In the genomic region with DNA sequence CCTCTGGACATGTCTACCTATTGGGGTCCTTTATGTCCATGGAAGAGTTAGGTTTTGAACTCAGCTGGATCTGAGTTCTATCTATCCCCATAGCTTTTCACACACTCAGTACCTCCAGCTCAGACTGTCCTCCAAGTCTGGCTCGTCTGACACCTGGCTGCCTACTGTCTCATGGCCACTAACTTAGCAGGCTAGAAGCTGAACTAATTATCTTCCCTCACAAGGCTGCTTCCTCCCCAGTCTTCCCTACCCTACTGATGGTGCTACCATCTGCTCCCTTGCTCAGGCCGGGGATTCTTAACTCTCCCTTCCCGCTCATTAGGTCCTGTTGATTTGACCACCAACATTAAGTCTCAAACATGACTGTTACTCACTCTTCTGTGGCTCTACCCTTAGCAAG, we compare ENCODE assay signal across 20 cellular contexts. TPM values are rescaled to one million over a fixed set of nuclear protein-coding genes. Genes with fewer than 3 reads are reported as not detected.
A peak's percentile ranks its signal among the peaks of the same experiment; 100 is the strongest.
DNase-seq lines count a peak whose midpoint lies in the region; ATAC-seq, FAIRE-seq and TF ChIP-seq lines count a peak whose summit lies in the region.
"Had no signal": no experiment of that assay in that cellular context is flagged by ENCODE, and none has a peak within 500 bp of the region (broad histone marks: within the 10 kb centered on the region; RNA-seq: fewer than 3 reads in every experiment).

No MANE protein-coding gene starts in this region.

- no peak for TF ChIP-seq EP300 in suprapubic skin (IDR thresholded peaks at IDR 0.05)

- no peak overlapping the region for H2BK120ac ChIP-seq in H9 (ENCODE audit: low read depth, low read length, poor library complexity, severe bottlenecking)
- H2BK120ac ChIP-seq in mesendoderm (ENCODE audit: low read depth, low read length) = no peak overlapping the region

- WGBS in H9 (ENCODE audit: extremely low coverage, insufficient read length, low lambda C conversion rate) = no CpG with 5 or more reads among the region's 3 CpGs
- WGBS in mesendoderm (ENCODE audit: extremely low coverage, insufficient coverage, low lambda C conversion rate) = no CpG with 5 or more reads among the region's 3 CpGs
- 89% methylated on average over 3 of the region's 3 CpGs for WGBS in suprapubic skin

- no peak overlapping the region for H2BK20ac ChIP-seq in H9 (ENCODE audit: low read depth, low read length, poor library complexity, severe bottlenecking)

- H3K27me3 ChIP-seq in H9 (ENCODE audit: insufficient read depth, low read length) = no peaks in the 10 kb centered on the region
- no peaks in the 10 kb centered on the region for H3K27me3 ChIP-seq in bronchial epithelial cell (ENCODE audit: control insufficient read depth, insufficient read depth, low read length)
- H3K27me3 ChIP-seq in mesendoderm (ENCODE audit: insufficient read depth, low read length, poor library complexity) = no peaks in the 10 kb centered on the region
- no peaks in the 10 kb centered on the region for H3K27me3 ChIP-seq in suprapubic skin

- no peaks in the 10 kb centered on the region for H3K23me2 ChIP-seq in H9 (ENCODE audit: insufficient read length, low read depth, low read length, poor library complexity, severe bottlenecking)

- no peak for ATAC-seq in left colon
- ATAC-seq in GM21576 (IDR thresholded peaks at IDR 0.05; ENCODE audit: unreplicated experiment) = no peak
- ATAC-seq: SK-N-SH treated with all-trans-retinoic acid at 6 μM for 48 hours had no signal

- no peak overlapping the region for H2AFZ ChIP-seq in H9 (ENCODE audit: low read length)
- H2AFZ ChIP-seq: PC-9 had no signal

- no peak overlapping the region for H4K91ac ChIP-seq in H9 (ENCODE audit: insufficient read length, low read depth, low read length)

- no peak for TF ChIP-seq POLR2A in suprapubic skin (IDR thresholded peaks at IDR 0.05)

- H3K4me3 Mint-ChIP-seq in H9 = no peak overlapping the region; a peak in 1 of 5 replicates
- H3K4me3 Mint-ChIP-seq: CD8-positive, alpha-beta memory T cell had no signal

- no peak overlapping the region for H3K9ac ChIP-seq in H9 (ENCODE audit: extremely low read depth, insufficient read length, low read length)
- H3K9ac ChIP-seq in mesendoderm (ENCODE audit: low read length) = no peak overlapping the region

- H3K23ac ChIP-seq in H9 (ENCODE audit: insufficient read length, low read depth, low read length) (no peak overlapping the region), mesendoderm (ENCODE audit: low read length) (no peak overlapping the region)

- H3K18ac ChIP-seq in H9 (ENCODE audit: insufficient read length, low read depth, low read length) (no peak overlapping the region), mesendoderm (ENCODE audit: low read length) (no peak overlapping the region)

- H3K14ac ChIP-seq in H9 (ENCODE audit: insufficient read depth, low read length) = no peak overlapping the region

- H2BK15ac ChIP-seq in H9 (ENCODE audit: low read depth, low read length) (no peak overlapping the region), mesendoderm (replicated peaks; ENCODE audit: low read depth) (no peak overlapping the region)

- H2BK12ac ChIP-seq in H9 (ENCODE audit: insufficient read length, low read depth, low read length) = no peak overlapping the region

- H2BK5ac ChIP-seq in H9 (ENCODE audit: insufficient read length, low read length) (no peak overlapping the region), mesendoderm (ENCODE audit: low read length) (no peak overlapping the region)

- no peaks in the 10 kb centered on the region for H3K9me3 Mint-ChIP-seq in H9
- H3K9me3 Mint-ChIP-seq: CD8-positive, alpha-beta memory T cell had no signal

- H3K56ac ChIP-seq in H9 (ENCODE audit: insufficient read length, low read depth, low read length) = no peak overlapping the region
- H3K56ac ChIP-seq in mesendoderm (ENCODE audit: low read length) = no peak overlapping the region

- H3K79me2 ChIP-seq in H9 (ENCODE audit: insufficient read depth, low read length) (peaks cover 3% of the 10 kb centered on the region; the same call in 1 of the 2 replicates), mesendoderm (ENCODE audit: control insufficient read depth, insufficient read depth, low read length) (peaks cover 49% of the 10 kb centered on the region)

- no peak overlapping the region for H3T11ph ChIP-seq in H9 (ENCODE audit: low read length)

- H4K5ac ChIP-seq in H9 (ENCODE audit: insufficient read length, low read depth, low read length) (no peak overlapping the region), mesendoderm (ENCODE audit: low read length) (no peak overlapping the region)

- H4K8ac ChIP-seq in H9 (replicated peaks; ENCODE audit: insufficient read length, low read depth, low read length) (no peak overlapping the region), mesendoderm (ENCODE audit: low read depth, low read length) (no peak overlapping the region)

- DNase-seq in H9 (no peak), bronchial epithelial cell (ENCODE audit: low read depth) (no peak), mesendoderm (peak; percentile 68), suprapubic skin (ENCODE audit: low spot score in 2 of 2) (no peak), left colon (no peak), NCI-H2107 treated with DMSO at 0.1 percent for 48 hours (lab: John Stamatoyannopoulos, UW; ENCODE audit: unreplicated experiment) (no peak)
- DNase-seq: ACHN; C1 segment of cervical spinal cord; CD8-positive, alpha-beta memory T cell; DMS79; HCEC 1CT; NCI-H1105; NCI-H2081 treated with DMSO at 0.1 percent for 48 hours; NCI-H510A; NCI-H774; PC-9; SIG-M5 had no signal

- H3K27ac ChIP-seq in H9 (ENCODE audit: insufficient read length, low read depth, low read length) (no peak overlapping the region), mesendoderm (ENCODE audit: low read depth, low read length) (peak overlapping the region; percentile 24), suprapubic skin (peak overlapping the region; percentile 51)
- H3K27ac ChIP-seq: PC-9, RWPE1 had no signal

- TF ChIP-seq CTCF in H9 (conservative IDR thresholded peaks at IDR 0.05) (no peak), bronchial epithelial cell (IDR thresholded peaks at IDR 0.05; ENCODE audit: insufficient read depth, low read length, severe bottlenecking) (no peak), suprapubic skin (IDR thresholded peaks at IDR 0.05) (no peak)

- peaks cover 8 to 37% (median 18%) of the 10 kb centered on the region in 3 experiments; a peak in 6 of 7 replicates for H3K36me3 Mint-ChIP-seq in H9 (ENCODE audit: insufficient read depth in 1 of 3, low read depth in 3 of 3)
- H3K36me3 Mint-ChIP-seq: CD8-positive, alpha-beta memory T cell had no signal

- H3K27ac Mint-ChIP-seq in H9 = peak overlapping the region in 2 of 3 experiments; percentile 29 to 35; a peak in 5 of 7 replicates

- H3K4ac ChIP-seq in H9 (ENCODE audit: low read depth, low read length) = no peak overlapping the region
- no peak overlapping the region for H3K4ac ChIP-seq in mesendoderm (ENCODE audit: low read depth, low read length)

- FAIRE-seq in bronchial epithelial cell (lab: Jason Lieb, UNC) = peak; percentile 36

- peaks cover 3% of the 10 kb centered on the region for H3K36me3 ChIP-seq in bronchial epithelial cell (ENCODE audit: control insufficient read depth, insufficient read depth, low read length)
- H3K36me3 ChIP-seq in mesendoderm (ENCODE audit: control insufficient read depth, insufficient read depth, low read length) = peaks cover 7% of the 10 kb centered on the region
- peaks cover 16% of the 10 kb centered on the region for H3K36me3 ChIP-seq in suprapubic skin

- H3K4me3 ChIP-seq in bronchial epithelial cell (ENCODE audit: low read depth, low read length) (no peak overlapping the region), mesendoderm (ENCODE audit: low read length) (no peak overlapping the region), suprapubic skin (no peak overlapping the region)
- H3K4me3 ChIP-seq: PC-9 had no signal

- H3K9me3 ChIP-seq in H9 (ENCODE audit: control insufficient read depth, low read depth, low read length) = no peaks in the 10 kb centered on the region
- no peaks in the 10 kb centered on the region for H3K9me3 ChIP-seq in suprapubic skin

- H3K4me1 Mint-ChIP-seq in H9 = peaks cover 42 to 47% of the 10 kb centered on the region in 2 experiments
- H3K4me1 Mint-ChIP-seq: CD8-positive, alpha-beta memory T cell had no signal

- no peak overlapping the region for H2AK5ac ChIP-seq in H9 (ENCODE audit: insufficient read length, low read length)
- H2AK5ac ChIP-seq in mesendoderm (ENCODE audit: low read length) = no peak overlapping the region

- H3K4me1 ChIP-seq in H9 (ENCODE audit: insufficient read depth, low read length) = peaks cover 11% of the 10 kb centered on the region
- peaks cover 23% of the 10 kb centered on the region for H3K4me1 ChIP-seq in mesendoderm (ENCODE audit: control insufficient read depth, low read depth, low read length)
- H3K4me1 ChIP-seq in suprapubic skin = peaks cover 67% of the 10 kb centered on the region

- peaks cover 3% of the 10 kb centered on the region for H3K79me1 ChIP-seq in H9 (ENCODE audit: insufficient read depth, low read depth, low read length, poor library complexity, severe bottlenecking)
- peaks cover 45% of the 10 kb centered on the region for H3K79me1 ChIP-seq in mesendoderm (ENCODE audit: low read length)

- peaks cover 5% of the 10 kb centered on the region for H4K20me1 ChIP-seq in H9 (ENCODE audit: control insufficient read depth, insufficient read depth, insufficient read length)

- H3K27me3 Mint-ChIP-seq in H9 (ENCODE audit: low read depth) = no peaks in the 10 kb centered on the region

- intact Hi-C loops in left colon (cut with DNase I, micrococcal nuclease) = no loop called here

- H3K4me2 ChIP-seq in H9 (ENCODE audit: insufficient read depth, insufficient read length, low read length) (no peak overlapping the region), mesendoderm (ENCODE audit: low read length) (no peak overlapping the region)
- H3K4me2 ChIP-seq: PC-9 had no signal

RNA-seq across cellular contexts. Expression of gene VANGL2, which starts 13.4 kb away (rescaled TPM):
- total RNA-seq in H9 (2021) = 57.7 and 58.5 TPM in 2 replicates
- 1.6 and 2.3 TPM in 2 replicates for total RNA-seq in bronchial epithelial cell
- 36.5 TPM for polyA plus RNA-seq in mesendoderm (2013, experiment 1 of 2)
- polyA plus RNA-seq in mesendoderm (2013, experiment 2 of 2) = 35.7 TPM
- total RNA-seq in suprapubic skin = 10 to 100 TPM; 18.7 to 39.7 (median 28.1) TPM
- total RNA-seq in left colon = 1 to 10 TPM; 5.8 to 6.3 TPM
- polyA plus RNA-seq: CD8-positive, alpha-beta memory T cell had no signal

RNA-seq across cellular contexts. Expression of gene NHLH1, which starts 46.8 kb away (rescaled TPM):
- total RNA-seq in H9 (2021) (1.3 and 1.5 TPM in 2 replicates), bronchial epithelial cell (not detected in 2 replicates), suprapubic skin (under 1 TPM in 1 of 4 donors, not detected in 3; 0.39 TPM), left colon (under 1 TPM in 1 of 2 donors, not detected in 1; 0.20 TPM)
- 0.31 TPM for polyA plus RNA-seq in mesendoderm (2013, experiment 1 of 2)
- 0.25 TPM for polyA plus RNA-seq in mesendoderm (2013, experiment 2 of 2)
- polyA plus RNA-seq: CD8-positive, alpha-beta memory T cell had no signal
